Comparison of ENCODE assay signal across 8 cellular contexts in genomic region chr10:63522129-63522687, GRCh38. TPM values are rescaled to one million over a fixed set of nuclear protein-coding genes. Genes with fewer than 3 reads are reported as not detected.
A peak's percentile ranks its signal among the peaks of the same experiment; 100 is the strongest.
DNase-seq lines count a peak whose midpoint lies in the region; ATAC-seq and TF ChIP-seq lines count a peak whose summit lies in the region.

No MANE protein-coding gene starts in this region.

- no peak for ATAC-seq in CD4-positive, CD25-positive, alpha-beta regulatory T cell (ENCODE audit: low read depth in 2 of 2)

- H3K36me3 ChIP-seq in CD4-positive, CD25-positive, alpha-beta regulatory T cell (ENCODE audit: control insufficient read depth, insufficient read depth, low read length) = no peaks in the 10 kb centered on the region
- no peaks in the 10 kb centered on the region for H3K36me3 ChIP-seq in esophagus (ENCODE audit: control insufficient read depth in 2 of 2, insufficient read depth in 2 of 2, low read length in 1 of 2)
- no peaks in the 10 kb centered on the region for H3K36me3 ChIP-seq in neutrophil

- peaks cover 50 to 69% (median 56%) of the 10 kb centered on the region in 4 donors for H3K4me1 Mint-ChIP-seq in CD4-positive, CD25-positive, alpha-beta regulatory T cell

- WGBS in esophagus, 2 donors = 1 to 2% methylated on average over 12 of the region's 12 CpGs

- no peaks in the 10 kb centered on the region for H3K9me3 ChIP-seq in CD4-positive, CD25-positive, alpha-beta regulatory T cell (ENCODE audit: control insufficient read depth in 2 of 2, low read length in 2 of 2)
- H3K9me3 ChIP-seq in esophagus (ENCODE audit: control insufficient read depth in 2 of 2, insufficient read depth in 1 of 2, low read depth in 1 of 2, low read length in 1 of 2) (no peaks in the 10 kb centered on the region), neutrophil (no peaks in the 10 kb centered on the region)

- H3K27ac ChIP-seq in CD4-positive, CD25-positive, alpha-beta regulatory T cell (ENCODE audit: insufficient read depth, low read length, poor library complexity, severe bottlenecking) = peak overlapping the region; percentile 77
- H3K27ac ChIP-seq in HL-60 (replicated peaks) (peak overlapping the region; percentile 96), esophagus (ENCODE audit: low read depth in 2 of 2, low read length in 1 of 2) (peak overlapping the region; percentile 99 to 100), neutrophil (peak overlapping the region; percentile 91)

- no peaks in the 10 kb centered on the region for H3K36me3 Mint-ChIP-seq in CD4-positive, CD25-positive, alpha-beta regulatory T cell

- H3K9me3 Mint-ChIP-seq in CD4-positive, CD25-positive, alpha-beta regulatory T cell = peaks cover 0 to 2% (median 0%) of the 10 kb centered on the region in 7 donors

- peaks cover 43% of the 10 kb centered on the region for H3K4me1 ChIP-seq in CD4-positive, CD25-positive, alpha-beta regulatory T cell (ENCODE audit: control insufficient read depth, insufficient read depth, low read length, poor library complexity, severe bottlenecking)
- H3K4me1 ChIP-seq in esophagus (ENCODE audit: control insufficient read depth in 2 of 2, insufficient read depth in 2 of 2, low read length in 1 of 2) = no peaks in the 10 kb centered on the region
- H3K4me1 ChIP-seq in neutrophil (ENCODE audit: control insufficient read depth in 1 of 2, insufficient read depth in 1 of 2, low read depth in 1 of 2, low read length in 1 of 2) = peaks cover 16 to 20% of the 10 kb centered on the region in 2 experiments

- TF ChIP-seq CTCF in HL-60 (IDR thresholded peaks at IDR 0.05; ENCODE audit: insufficient read depth, low read length) (no peak), neutrophil (IDR thresholded peaks at IDR 0.05) (no peak)

- H3K4me3 ChIP-seq in CD4-positive, CD25-positive, alpha-beta regulatory T cell (ENCODE audit: low read depth, low read length) = peak overlapping the region; percentile 83
- peak overlapping the region; percentile 61 for H3K4me3 ChIP-seq in HL-60 (replicated peaks; ENCODE audit: insufficient read depth, low read length)
- peak overlapping the region; percentile 87 to 93 for H3K4me3 ChIP-seq in esophagus (ENCODE audit: low read depth in 1 of 2, low read length in 2 of 2)
- peak overlapping the region; percentile 68 to 76 for H3K4me3 ChIP-seq in neutrophil (ENCODE audit: low read depth in 1 of 2, low read length in 1 of 2)

- in situ Hi-C loops in KBM-7 (cut with MboI; ENCODE audit: low pct_unique_long_range_greater_than_20kb, low sequenced_read_pairs) = no loop called here

- H3K27me3 ChIP-seq in CD4-positive, CD25-positive, alpha-beta regulatory T cell (ENCODE audit: control insufficient read depth, insufficient read depth, low read length) = no peaks in the 10 kb centered on the region
- H3K27me3 ChIP-seq in HL-60 (ENCODE audit: insufficient read depth, poor library complexity, severe bottlenecking) (no peaks in the 10 kb centered on the region), esophagus (ENCODE audit: control insufficient read depth in 1 of 2, insufficient read depth in 2 of 2, low read length in 2 of 2) (no peaks in the 10 kb centered on the region), neutrophil (no peaks in the 10 kb centered on the region)

- no peaks in the 10 kb centered on the region for H3K27me3 Mint-ChIP-seq in CD4-positive, CD25-positive, alpha-beta regulatory T cell

- H3K4me3 Mint-ChIP-seq in CD4-positive, CD25-positive, alpha-beta regulatory T cell = peak overlapping the region; percentile 82 to 98 (median 88)

- peak overlapping the region; percentile 78 to 94 (median 94) for H3K27ac Mint-ChIP-seq in CD4-positive, CD25-positive, alpha-beta regulatory T cell

- peak in 2 of 3 donors; percentile 54 to 63 for DNase-seq in CD4-positive, CD25-positive, alpha-beta regulatory T cell
- DNase-seq in HL-60 (ENCODE audit: low read depth in 1 of 2, low spot score in 1 of 2) (no peak), SW480 (ENCODE audit: low spot score) (peak; percentile 57), T1000 (lab: John Stamatoyannopoulos, UW) (no peak), KBM-7 (no peak)
- no peak for DNase-seq in NK-92 treated with Interleukin-12 subunit alpha and Interleukin-12 subunit beta, amount 100 ng/mL, for 24 hours (lab: John Stamatoyannopoulos, UW)

RNA-seq across cellular contexts. Expression of gene REEP3, which starts 1.0 kb away (rescaled TPM):
- total RNA-seq in CD4-positive, CD25-positive, alpha-beta regulatory T cell = 18.6 TPM
- 10 to 100 TPM; 12.7 to 21.2 (median 15.7) TPM for polyA plus RNA-seq in CD4-positive, CD25-positive, alpha-beta regulatory T cell
- 1 to 10 TPM; 7.3 to 10.0 TPM for polyA plus RNA-seq in esophagus

RNA-seq across cellular contexts. Expression of gene JMJD1C, which starts 56.4 kb away (rescaled TPM):
- 222 TPM for total RNA-seq in CD4-positive, CD25-positive, alpha-beta regulatory T cell
- polyA plus RNA-seq in CD4-positive, CD25-positive, alpha-beta regulatory T cell = 10 to 100 TPM; 35.5 to 48.9 (median 41.8) TPM
- polyA plus RNA-seq in esophagus = 10 to 100 TPM; 22.0 to 49.1 TPM

Comparison
In these comparisons a context has a peak if more than half of its experiments do, and no peak if none do; other contexts are left out.
1. DNase-seq: peak in CD4-positive, CD25-positive, alpha-beta regulatory T cell (2 of 3) and SW480 (single experiment); none in HL-60 (0 of 2), T1000 (single experiment), NK-92 treated with Interleukin-12 subunit alpha and Interleukin-12 subunit beta, amount 100 ng/mL, for 24 hours (single experiment) and KBM-7 (single experiment).
2. Peak in every context shown above with its lines, with median percentiles within 50 percentile points of each other: H3K27ac ChIP-seq and H3K4me3 ChIP-seq.